ENCODE assay signal across 9 cellular contexts in genomic region chrX:63275127-63275526, GRCh38.
DNase-seq lines count a peak whose midpoint lies in the region; ATAC-seq and TF ChIP-seq lines count a peak whose summit lies in the region.
"Had no signal": no experiment of that assay in that cellular context is flagged by ENCODE, and none has a peak within 500 bp of the region (broad histone marks: within the 10 kb centered on the region; RNA-seq: fewer than 3 reads in every experiment).

No MANE protein-coding gene starts in this region.

- no peaks in the 10 kb centered on the region for H3K36me3 Mint-ChIP-seq in activated CD8-positive, alpha-beta T cell treated with anti-CD3 and anti-CD28 coated beads for 36 hours (ENCODE audit: low read depth)
- H3K36me3 Mint-ChIP-seq in activated T-helper 2 cell treated with anti-CD3 and anti-CD28 coated beads, Interferon-gamma antibody, Interleukin-2, Interleukin-4, amounts not matched to agents 10 μg/mL and 5 μg/mL and 100 μg/mL, durations not matched to agents 14 hours and 24 hours and 36 hours (ENCODE audit: low read depth) = no peaks in the 10 kb centered on the region
- H3K36me3 Mint-ChIP-seq: naive thymus-derived CD4-positive, alpha-beta T cell had no signal

- H3K4me3 ChIP-seq in GM12864 (ENCODE audit: low read depth, low read length) (no peak overlapping the region), left lung (no peak overlapping the region)

- no peaks in the 10 kb centered on the region for H3K4me1 ChIP-seq in left lung

- H3K9me3 ChIP-seq in left lung = no peaks in the 10 kb centered on the region

- H3K9me3 Mint-ChIP-seq in activated CD8-positive, alpha-beta T cell treated with anti-CD3 and anti-CD28 coated beads for 36 hours = no peaks in the 10 kb centered on the region
- no peaks in the 10 kb centered on the region for H3K9me3 Mint-ChIP-seq in activated T-helper 2 cell treated with anti-CD3 and anti-CD28 coated beads, Interferon-gamma antibody, Interleukin-2, Interleukin-4, amounts not matched to agents 10 μg/mL and 5 μg/mL and 100 μg/mL, durations not matched to agents 14 hours and 24 hours and 36 hours
- H3K9me3 Mint-ChIP-seq: naive thymus-derived CD4-positive, alpha-beta T cell had no signal

- H3K27me3 ChIP-seq in left lung = no peaks in the 10 kb centered on the region

- ATAC-seq in HG02852 (IDR thresholded peaks at IDR 0.05; ENCODE audit: unreplicated experiment) (peak; percentile 84), left lung (peak; percentile 74), GM19467 (IDR thresholded peaks at IDR 0.05; ENCODE audit: unreplicated experiment) (no peak)
- peak; percentile 37 for ATAC-seq in activated CD8-positive, alpha-beta T cell treated with anti-CD3 and anti-CD28 coated beads for 36 hours
- ATAC-seq: naive thymus-derived CD4-positive, alpha-beta T cell had no signal

- intact Hi-C loops in activated CD8-positive, alpha-beta T cell treated with anti-CD3 and anti-CD28 coated beads for 36 hours (cut with micrococcal nuclease) = no loop called here
- intact Hi-C loops in left lung (cut with DNase I) = no loop called here
- intact Hi-C loops in activated T-helper 2 cell treated with anti-CD3 and anti-CD28 coated beads, Interferon-gamma antibody, Interleukin-2, Interleukin-4, amounts not matched to agents 10 μg/mL and 5 μg/mL and 100 μg/mL, durations not matched to agents 14 hours and 24 hours and 36 hours (cut with micrococcal nuclease) = no loop called here

- no peak overlapping the region for H3K4me3 Mint-ChIP-seq in activated CD8-positive, alpha-beta T cell treated with anti-CD3 and anti-CD28 coated beads for 36 hours
- no peak overlapping the region for H3K4me3 Mint-ChIP-seq in activated T-helper 2 cell treated with anti-CD3 and anti-CD28 coated beads, Interferon-gamma antibody, Interleukin-2, Interleukin-4, amounts not matched to agents 10 μg/mL and 5 μg/mL and 100 μg/mL, durations not matched to agents 14 hours and 24 hours and 36 hours (ENCODE audit: low read depth)
- H3K4me3 Mint-ChIP-seq: naive thymus-derived CD4-positive, alpha-beta T cell had no signal

- no peaks in the 10 kb centered on the region for H3K4me1 Mint-ChIP-seq in activated CD8-positive, alpha-beta T cell treated with anti-CD3 and anti-CD28 coated beads for 36 hours (ENCODE audit: low read depth)
- no peaks in the 10 kb centered on the region for H3K4me1 Mint-ChIP-seq in activated T-helper 2 cell treated with anti-CD3 and anti-CD28 coated beads, Interferon-gamma antibody, Interleukin-2, Interleukin-4, amounts not matched to agents 10 μg/mL and 5 μg/mL and 100 μg/mL, durations not matched to agents 14 hours and 24 hours and 36 hours (ENCODE audit: low read depth)
- H3K4me1 Mint-ChIP-seq: naive thymus-derived CD4-positive, alpha-beta T cell had no signal

- no peak for DNase-seq in GM12864 (ENCODE audit: low read depth)
- DNase-seq in activated CD8-positive, alpha-beta T cell treated with anti-CD3 and anti-CD28 coated beads for 36 hours = peak; percentile 57
- no peak for DNase-seq in left lung
- DNase-seq in NCI-H2171 treated with DMSO at 0.1 percent for 48 hours (lab: John Stamatoyannopoulos, UW) = no peak
- DNase-seq in H4 (ENCODE audit: low spot score) = no peak
- DNase-seq in activated T-helper 2 cell treated with anti-CD3 and anti-CD28 coated beads, Interferon-gamma antibody, Interleukin-2, Interleukin-4, amounts not matched to agents 10 μg/mL and 5 μg/mL and 100 μg/mL, durations not matched to agents 14 hours and 24 hours and 36 hours (ENCODE audit: low spot score) = no peak

- POLR2A ChIA-PET in activated CD8-positive, alpha-beta T cell treated with anti-CD3 and anti-CD28 coated beads for 36 hours (lab: Charles Lee) = no interaction called here

- no peaks in the 10 kb centered on the region for H3K36me3 ChIP-seq in left lung

- CTCF ChIA-PET in activated CD8-positive, alpha-beta T cell treated with anti-CD3 and anti-CD28 coated beads for 36 hours (lab: Charles Lee) = interaction anchor here (0.8 to 2.4 kb wide), 4 partner anchors 10 to 76 kb away, joined by 3 to 12 read pairs (median 7); partner anchors contain the start of gene SPIN4

- no peaks in the 10 kb centered on the region for H3K27me3 Mint-ChIP-seq in activated CD8-positive, alpha-beta T cell treated with anti-CD3 and anti-CD28 coated beads for 36 hours
- H3K27me3 Mint-ChIP-seq in activated T-helper 2 cell treated with anti-CD3 and anti-CD28 coated beads, Interferon-gamma antibody, Interleukin-2, Interleukin-4, amounts not matched to agents 10 μg/mL and 5 μg/mL and 100 μg/mL, durations not matched to agents 14 hours and 24 hours and 36 hours (ENCODE audit: low read depth) = no peaks in the 10 kb centered on the region
- H3K27me3 Mint-ChIP-seq: naive thymus-derived CD4-positive, alpha-beta T cell had no signal

- H3K27ac ChIP-seq in left lung = no peak overlapping the region

- TF ChIP-seq CTCF in GM12864 (IDR thresholded peaks at IDR 0.05; ENCODE audit: low read depth, low read length, missing control alignments) = peak; percentile 61
- TF ChIP-seq CTCF in activated CD8-positive, alpha-beta T cell treated with anti-CD3 and anti-CD28 coated beads for 36 hours (IDR thresholded peaks at IDR 0.05) = peak; percentile 57
- peak; percentile 42 to 50 for TF ChIP-seq CTCF in left lung (IDR thresholded peaks at IDR 0.05)

- no peak overlapping the region for H3K27ac Mint-ChIP-seq in activated CD8-positive, alpha-beta T cell treated with anti-CD3 and anti-CD28 coated beads for 36 hours
- H3K27ac Mint-ChIP-seq in activated T-helper 2 cell treated with anti-CD3 and anti-CD28 coated beads, Interferon-gamma antibody, Interleukin-2, Interleukin-4, amounts not matched to agents 10 μg/mL and 5 μg/mL and 100 μg/mL, durations not matched to agents 14 hours and 24 hours and 36 hours = no peak overlapping the region
- H3K27ac Mint-ChIP-seq: naive thymus-derived CD4-positive, alpha-beta T cell had no signal
